In the genomic region with DNA sequence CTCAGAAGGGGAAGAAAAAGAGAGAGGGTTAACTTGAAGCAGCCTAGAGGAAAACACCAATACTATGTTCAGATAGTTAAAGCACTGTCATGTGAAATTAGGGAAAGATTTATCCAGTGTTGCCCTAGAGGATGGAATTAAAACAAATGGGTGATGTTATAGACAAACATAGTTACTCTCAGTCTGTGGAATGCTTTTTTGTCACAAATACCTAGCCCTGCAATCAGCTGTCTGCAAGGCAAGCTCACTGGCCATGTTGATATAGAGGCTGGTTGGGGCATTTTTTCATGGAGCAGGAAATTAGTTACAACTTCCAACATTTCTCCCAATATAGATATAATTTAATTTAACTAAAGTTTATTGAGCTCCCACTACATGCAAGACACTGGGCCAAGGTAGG, we compare ENCODE assay signal across 3 cellular contexts.
"Had no signal": no experiment of that assay in that cellular context is flagged by ENCODE, and none has a peak within 500 bp of the region (broad histone marks: within the 10 kb centered on the region; RNA-seq: fewer than 3 reads in every experiment).

No MANE protein-coding gene starts in this region.

- DNase-seq: GDM1, GF-D8 had no signal

- ATAC-seq: GM12878 had no signal

- H3K4me3 ChIP-seq: GM12878 had no signal
